In the genomic region with DNA sequence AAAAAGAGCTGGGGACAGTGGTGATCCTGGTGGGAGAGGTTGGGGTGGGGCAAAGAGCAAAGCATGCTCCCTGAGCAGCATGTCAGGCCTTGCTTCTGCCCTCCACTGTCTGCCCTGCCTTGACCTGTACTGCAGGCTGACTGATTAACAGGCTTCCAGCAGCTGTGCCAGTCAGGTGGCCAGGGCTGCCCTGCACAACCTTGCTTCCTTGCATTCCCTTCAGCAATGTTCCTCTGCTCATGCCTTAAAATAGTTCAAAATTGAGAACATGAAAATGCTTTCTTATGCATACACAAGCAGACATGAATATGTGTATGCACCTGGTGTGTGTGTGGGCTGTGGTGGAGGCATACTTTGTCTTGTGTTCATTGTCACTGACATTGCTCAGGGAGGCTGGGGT, we compare ENCODE assay signal across 1 cellular context.
A peak's percentile ranks its signal among the peaks of the same experiment; 100 is the strongest.
TF ChIP-seq lines count a peak whose summit lies in the region.

No MANE protein-coding gene starts in this region.

TF ChIP-seq in HEK293, 187 proteins besides CTCF, POLR2A, EP300 and RAD21:
- TF ChIP-seq, protein P1, sequence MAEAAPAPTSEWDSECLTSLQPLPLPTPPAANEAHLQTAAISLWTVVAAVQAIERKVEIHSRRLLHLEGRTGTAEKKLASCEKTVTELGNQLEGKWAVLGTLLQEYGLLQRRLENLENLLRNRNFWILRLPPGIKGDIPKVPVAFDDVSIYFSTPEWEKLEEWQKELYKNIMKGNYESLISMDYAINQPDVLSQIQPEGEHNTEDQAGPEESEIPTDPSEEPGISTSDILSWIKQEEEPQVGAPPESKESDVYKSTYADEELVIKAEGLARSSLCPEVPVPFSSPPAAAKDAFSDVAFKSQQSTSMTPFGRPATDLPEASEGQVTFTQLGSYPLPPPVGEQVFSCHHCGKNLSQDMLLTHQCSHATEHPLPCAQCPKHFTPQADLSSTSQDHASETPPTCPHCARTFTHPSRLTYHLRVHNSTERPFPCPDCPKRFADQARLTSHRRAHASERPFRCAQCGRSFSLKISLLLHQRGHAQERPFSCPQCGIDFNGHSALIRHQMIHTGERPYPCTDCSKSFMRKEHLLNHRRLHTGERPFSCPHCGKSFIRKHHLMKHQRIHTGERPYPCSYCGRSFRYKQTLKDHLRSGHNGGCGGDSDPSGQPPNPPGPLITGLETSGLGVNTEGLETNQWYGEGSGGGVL (tag by site-specific recombination; IDR thresholded peaks at IDR 0.05) = no peak
- TF ChIP-seq ZBTB17 (tag by site-specific recombination; IDR thresholded peaks at IDR 0.05) = peak; percentile 26; the same call in 1 of the 2 replicates
